Comparison of ENCODE assay signal across 19 cellular contexts in the genomic region with DNA sequence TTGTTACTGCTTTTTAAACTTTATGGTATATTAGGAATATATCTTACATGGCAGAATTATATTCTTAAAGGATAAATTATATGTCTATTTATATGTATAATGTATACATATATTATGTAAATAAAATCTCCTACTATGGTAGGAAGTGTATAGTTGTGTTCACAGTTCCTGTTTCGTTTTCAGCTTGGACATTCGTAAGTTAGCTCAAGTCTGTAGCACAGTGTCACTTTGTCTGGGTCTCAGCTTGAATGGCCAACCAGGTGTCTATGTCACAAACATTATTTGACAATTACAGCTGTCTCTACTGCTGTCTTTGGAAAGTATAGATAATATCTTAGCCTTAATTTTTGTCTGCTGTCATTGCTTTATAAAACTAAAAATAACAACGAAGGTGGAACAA.
A peak's percentile ranks its signal among the peaks of the same experiment; 100 is the strongest.
DNase-seq lines count a peak whose midpoint lies in the region; ATAC-seq, FAIRE-seq and TF ChIP-seq lines count a peak whose summit lies in the region.
"Had no signal": no experiment of that assay in that cellular context is flagged by ENCODE, and none has a peak within 500 bp of the region (broad histone marks: within the 10 kb centered on the region; RNA-seq: fewer than 3 reads in every experiment).

No MANE protein-coding gene starts in this region.

- TF ChIP-seq CTCF in colonic mucosa (IDR thresholded peaks at IDR 0.05), result no peak
- TF ChIP-seq CTCF in upper lobe of left lung (IDR thresholded peaks at IDR 0.05), result no peak

- H3K9ac ChIP-seq in colonic mucosa (ENCODE audit: low read depth in 2 of 2, low read length in 2 of 2), result no peak overlapping the region
- H3K9ac ChIP-seq: KMS-11 had no signal

- no peaks in the 10 kb centered on the region for H3K9me3 ChIP-seq in colonic mucosa
- H3K9me3 ChIP-seq in upper lobe of left lung, result no peaks in the 10 kb centered on the region

- FAIRE-seq in GM12891 (lab: Jason Lieb, UNC), result no peak
- FAIRE-seq: G401.6, HepG2, HTR-8/SVneo had no signal

- peaks cover 38% of the 10 kb centered on the region for H3K4me1 Mint-ChIP-seq in central memory CD8-positive, alpha-beta T cell
- peaks cover 32% of the 10 kb centered on the region for H3K4me1 Mint-ChIP-seq in activated naive CD4-positive, alpha-beta T cell treated with anti-CD3 and anti-CD28 coated beads for 36 hours (ENCODE audit: low read depth)
- H3K4me1 Mint-ChIP-seq: B cell had no signal

- ATAC-seq in GM19463 (IDR thresholded peaks at IDR 0.05; ENCODE audit: unreplicated experiment) (peak; percentile 53), upper lobe of left lung (ENCODE audit: low FRiP score in 2 of 2) (no peak)
- no peak for ATAC-seq in central memory CD8-positive, alpha-beta T cell (replicated peaks; ENCODE audit: extremely low read depth, poor library complexity, severe bottlenecking)
- ATAC-seq: HCT116, HepG2 had no signal

- CTCF ChIA-PET in activated naive CD4-positive, alpha-beta T cell treated with anti-CD3 and anti-CD28 coated beads for 36 hours (lab: Charles Lee), result no interaction called here

- intact Hi-C loops in colonic mucosa (cut with DNase I), result no loop called here
- intact Hi-C loops in activated naive CD4-positive, alpha-beta T cell treated with anti-CD3 and anti-CD28 coated beads for 36 hours (cut with micrococcal nuclease), result loop anchor here (5.0 kb wide), 1 partner anchor 84 kb away; no protein-coding TSS in a partner anchor

- TF ChIP-seq POLR2A in GM12891 (IDR thresholded peaks at IDR 0.05; ENCODE audit: low read depth, low read length) (no peak), upper lobe of left lung (IDR thresholded peaks at IDR 0.05) (no peak)

- WGBS in upper lobe of left lung, 2 donors, result 89 to 90% methylated on average over 3 of the region's 3 CpGs

- H3K9me3 Mint-ChIP-seq in central memory CD8-positive, alpha-beta T cell, result no peaks in the 10 kb centered on the region
- H3K9me3 Mint-ChIP-seq in activated naive CD4-positive, alpha-beta T cell treated with anti-CD3 and anti-CD28 coated beads for 36 hours, result no peaks in the 10 kb centered on the region

- H3K27me3 ChIP-seq in colonic mucosa (no peaks in the 10 kb centered on the region), upper lobe of left lung (no peaks in the 10 kb centered on the region)

- H3K4me3 ChIP-seq in colonic mucosa, result no peak overlapping the region
- no peak overlapping the region for H3K4me3 ChIP-seq in upper lobe of left lung

- H3K27ac ChIP-seq in colonic mucosa, result no peak overlapping the region
- H3K27ac ChIP-seq in upper lobe of left lung, result no peak overlapping the region
- H3K27ac ChIP-seq: KMS-11 had no signal

- H3K4me3 Mint-ChIP-seq in central memory CD8-positive, alpha-beta T cell, result no peak overlapping the region
- no peak overlapping the region for H3K4me3 Mint-ChIP-seq in activated naive CD4-positive, alpha-beta T cell treated with anti-CD3 and anti-CD28 coated beads for 36 hours
- H3K4me3 Mint-ChIP-seq: B cell; CD4-positive, alpha-beta T cell had no signal

- no peaks in the 10 kb centered on the region for H3K36me3 ChIP-seq in colonic mucosa
- H3K36me3 ChIP-seq in upper lobe of left lung, result no peaks in the 10 kb centered on the region

- H3K4me1 ChIP-seq in colonic mucosa (no peaks in the 10 kb centered on the region), upper lobe of left lung (no peaks in the 10 kb centered on the region)

- H3K27ac Mint-ChIP-seq in central memory CD8-positive, alpha-beta T cell (ENCODE audit: low read depth), result peak overlapping the region; percentile 92
- H3K27ac Mint-ChIP-seq in activated naive CD4-positive, alpha-beta T cell treated with anti-CD3 and anti-CD28 coated beads for 36 hours, result no peak overlapping the region
- H3K27ac Mint-ChIP-seq: B cell had no signal

- no peak for DNase-seq in GM12891 (ENCODE audit: insufficient read length, low spot score)
- peak; percentile 6 for DNase-seq in NAMALWA (ENCODE audit: low spot score)
- DNase-seq in central memory CD8-positive, alpha-beta T cell (ENCODE audit: low spot score in 2 of 2), result no peak
- no peak for DNase-seq in colonic mucosa
- no peak for DNase-seq in DMS153 treated with DMSO at 0.1 percent for 48 hours (lab: John Stamatoyannopoulos, UW; ENCODE audit: unreplicated experiment)
- DNase-seq in activated naive CD4-positive, alpha-beta T cell treated with anti-CD3 and anti-CD28 coated beads for 36 hours, result no peak
- DNase-seq in upper lobe of left lung, result no peak
- DNase-seq: C1 segment of cervical spinal cord; Calu3; CD4-positive, alpha-beta T cell; DMS79 treated with DMSO at 0.1 percent for 48 hours; EL had no signal

- H3K27me3 Mint-ChIP-seq in central memory CD8-positive, alpha-beta T cell, result no peaks in the 10 kb centered on the region
- H3K27me3 Mint-ChIP-seq in activated naive CD4-positive, alpha-beta T cell treated with anti-CD3 and anti-CD28 coated beads for 36 hours (ENCODE audit: low read depth), result no peaks in the 10 kb centered on the region
- H3K27me3 Mint-ChIP-seq: B cell; CD4-positive, alpha-beta T cell had no signal

- peaks cover 5% of the 10 kb centered on the region for H3K36me3 Mint-ChIP-seq in central memory CD8-positive, alpha-beta T cell (ENCODE audit: insufficient read depth)
- peaks cover 7% of the 10 kb centered on the region for H3K36me3 Mint-ChIP-seq in activated naive CD4-positive, alpha-beta T cell treated with anti-CD3 and anti-CD28 coated beads for 36 hours (ENCODE audit: low read depth)

- no peak for TF ChIP-seq EP300 in upper lobe of left lung (IDR thresholded peaks at IDR 0.05)

TF ChIP-seq in GM12891, 5 proteins besides CTCF, POLR2A, EP300 and RAD21:
- TF ChIP-seq POLR2AphosphoS5 (IDR thresholded peaks at IDR 0.05; ENCODE audit: low read depth, low read length) (no peak), TAF1 (IDR thresholded peaks at IDR 0.05; ENCODE audit: low read depth, low read length) (no peak), SPI1 (IDR thresholded peaks at IDR 0.05; ENCODE audit: low read depth, low read length) (peak; percentile 66), PAX5 (IDR thresholded peaks at IDR 0.05; ENCODE audit: insufficient read depth, low read length, severe bottlenecking) (no peak), POU2F2 (IDR thresholded peaks at IDR 0.05; ENCODE audit: low read depth, low read length) (no peak)
